8 cellular contexts compared by ENCODE assay signal in the genomic region with DNA sequence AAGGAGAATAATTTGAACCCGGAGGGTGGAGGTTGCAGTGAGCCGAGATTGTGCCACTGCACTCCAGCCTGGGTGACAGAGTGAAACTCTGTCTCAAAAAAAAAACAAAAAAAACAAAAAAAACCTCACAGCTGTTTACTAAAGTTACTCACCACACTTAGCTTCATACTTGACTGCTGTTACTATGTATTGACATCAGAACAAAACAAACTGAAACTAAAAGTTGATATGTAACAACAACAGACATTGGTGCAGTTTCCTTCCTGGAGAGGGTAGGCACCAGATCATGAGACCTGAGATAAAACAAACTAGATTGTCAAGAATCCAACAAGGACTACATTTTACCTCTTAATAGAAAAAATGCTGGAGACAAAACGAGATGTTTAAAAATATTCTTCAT. TPM values are rescaled to one million over a fixed set of nuclear protein-coding genes. Genes with fewer than 3 reads are reported as not detected.
DNase-seq lines count a peak whose midpoint lies in the region; ATAC-seq lines count a peak whose summit lies in the region.
"Not testable (repeated sequence)": the region's sequence is repeated elsewhere in the genome, so short reads cannot be mapped to it uniquely, and the experiment has no call there.

No MANE protein-coding gene starts in this region.

- H3K36me3 Mint-ChIP-seq in activated CD4-positive, alpha-beta memory T cell treated with anti-CD3 and anti-CD28 coated beads for 36 hours; naive thymus-derived CD4-positive, alpha-beta T cell: not testable (repeated sequence)

- H3K4me1 ChIP-seq in effector memory CD4-positive, alpha-beta T cell (ENCODE audit: control insufficient read depth, insufficient read depth, low read length, poor library complexity, severe bottlenecking); naive thymus-derived CD4-positive, alpha-beta T cell (ENCODE audit: control insufficient read depth in 2 of 2, insufficient read depth in 2 of 2, low read length in 2 of 2): not testable (repeated sequence)

- CTCF ChIA-PET in activated CD4-positive, alpha-beta memory T cell treated with anti-CD3 and anti-CD28 coated beads for 36 hours (lab: Charles Lee): interaction anchor here (1.2 kb wide), 1 partner anchor 66 kb away, joined by 3 read pairs; no protein-coding TSS in a partner anchor
- CTCF ChIA-PET in naive thymus-derived CD4-positive, alpha-beta T cell (lab: Charles Lee): not testable (repeated sequence)

- H3K4me1 Mint-ChIP-seq in activated CD4-positive, alpha-beta memory T cell treated with anti-CD3 and anti-CD28 coated beads for 36 hours (ENCODE audit: low read depth): peaks cover 28% of the 10 kb centered on the region
- H3K4me1 Mint-ChIP-seq in naive thymus-derived CD4-positive, alpha-beta T cell: peaks cover 0 to 22% (median 17%) of the 10 kb centered on the region in 7 donors

- peak; percentile 36 for DNase-seq in CD1c-positive myeloid dendritic cell (ENCODE audit: extremely low spot score)
- not testable (repeated sequence) for DNase-seq in activated CD4-positive, alpha-beta memory T cell treated with anti-CD3 and anti-CD28 coated beads for 36 hours
- DNase-seq in effector memory CD4-positive, alpha-beta T cell: peak in 1 of 3 donors; percentile 1
- DNase-seq in naive thymus-derived CD4-positive, alpha-beta T cell: peak in 7 of 9 donors; percentile 53 to 84 (median 69)

- H3K36me3 ChIP-seq in effector memory CD4-positive, alpha-beta T cell (ENCODE audit: control insufficient read depth, insufficient read depth, low read length); naive thymus-derived CD4-positive, alpha-beta T cell (ENCODE audit: control insufficient read depth in 2 of 3, insufficient read depth in 3 of 3, low read length in 3 of 3): not testable (repeated sequence)

- H3K27ac ChIP-seq in effector memory CD4-positive, alpha-beta T cell (ENCODE audit: insufficient read depth, low read length, poor library complexity, severe bottlenecking): peak overlapping the region; percentile 55
- H3K27ac ChIP-seq in naive thymus-derived CD4-positive, alpha-beta T cell (ENCODE audit: low read depth, low read length): peak overlapping the region; percentile 53

- H3K9me3 ChIP-seq in effector memory CD4-positive, alpha-beta T cell (ENCODE audit: control insufficient read depth, low read length); naive thymus-derived CD4-positive, alpha-beta T cell (ENCODE audit: control insufficient read depth in 2 of 3, low read length in 3 of 3): not testable (repeated sequence)

- POLR2A ChIA-PET in activated CD4-positive, alpha-beta memory T cell treated with anti-CD3 and anti-CD28 coated beads for 36 hours (lab: Charles Lee): interaction anchor here (1.5 kb wide), 1 partner anchor 30 kb away, joined by 6 read pairs; the partner anchor contains the start of gene RPL39
- POLR2A ChIA-PET in naive thymus-derived CD4-positive, alpha-beta T cell (lab: Charles Lee): interaction anchor here (1.2 to 1.7 kb wide), 4 partner anchors 9 to 49 kb away, joined by 3 to 10 read pairs (median 4); partner anchors contain the start of genes RPL39 and UPF3B

- H3K27ac Mint-ChIP-seq in activated CD4-positive, alpha-beta memory T cell treated with anti-CD3 and anti-CD28 coated beads for 36 hours: peak overlapping the region; percentile 70
- H3K27ac Mint-ChIP-seq in naive thymus-derived CD4-positive, alpha-beta T cell: peak overlapping the region; percentile 79 to 98 (median 84)

- H3K4me3 Mint-ChIP-seq in activated CD4-positive, alpha-beta memory T cell treated with anti-CD3 and anti-CD28 coated beads for 36 hours: not testable (repeated sequence)
- peak overlapping the region; percentile 10 to 77 (median 47) for H3K4me3 Mint-ChIP-seq in naive thymus-derived CD4-positive, alpha-beta T cell

- intact Hi-C loops in activated CD4-positive, alpha-beta memory T cell treated with anti-CD3 and anti-CD28 coated beads for 36 hours (cut with micrococcal nuclease): not testable (repeated sequence)
- intact Hi-C loops in naive thymus-derived CD4-positive, alpha-beta T cell (cut with micrococcal nuclease): loop anchor here (1.0 kb wide), 3 partner anchors 30 to 50 kb away; partner anchors contain the start of genes RPL39 (in 2 of the 2), NDUFA1 (in 1 of the 2) and RNF113A (in 1 of the 2)

- H3K9me3 Mint-ChIP-seq in activated CD4-positive, alpha-beta memory T cell treated with anti-CD3 and anti-CD28 coated beads for 36 hours; naive thymus-derived CD4-positive, alpha-beta T cell: not testable (repeated sequence)

- not testable (repeated sequence) for H3K27me3 Mint-ChIP-seq in activated CD4-positive, alpha-beta memory T cell treated with anti-CD3 and anti-CD28 coated beads for 36 hours; naive thymus-derived CD4-positive, alpha-beta T cell

- H3K27me3 ChIP-seq in effector memory CD4-positive, alpha-beta T cell (replicated peaks; ENCODE audit: control insufficient read depth, insufficient read depth, low read length, poor library complexity, severe bottlenecking); naive thymus-derived CD4-positive, alpha-beta T cell (ENCODE audit: control insufficient read depth in 2 of 2, insufficient read depth in 2 of 2, low read length in 2 of 2): not testable (repeated sequence)

- ATAC-seq in GM18519 (IDR thresholded peaks at IDR 0.05; ENCODE audit: low FRiP score, unreplicated experiment) (peak; percentile 82), GM21367 (IDR thresholded peaks at IDR 0.05; ENCODE audit: unreplicated experiment) (peak; percentile 88), HG02885 (IDR thresholded peaks at IDR 0.05; ENCODE audit: poor library complexity, unreplicated experiment) (peak; percentile 90), HG03521 (IDR thresholded peaks at IDR 0.05; ENCODE audit: unreplicated experiment) (peak; percentile 93)
- peak; percentile 99 for ATAC-seq in naive thymus-derived CD4-positive, alpha-beta T cell

- not testable (repeated sequence) for H3K4me3 ChIP-seq in effector memory CD4-positive, alpha-beta T cell (ENCODE audit: insufficient read depth, low read depth, low read length, poor library complexity, severe bottlenecking); naive thymus-derived CD4-positive, alpha-beta T cell (ENCODE audit: low read length)

RNA-seq across cellular contexts. Expression of gene RPL39, which starts 30.3 kb away (rescaled TPM):
- 1,000 to 10,000 TPM; 2,669 to 2,681 TPM for total RNA-seq in activated CD4-positive, alpha-beta memory T cell treated with anti-CD3 and anti-CD28 coated beads for 36 hours
- total RNA-seq in naive thymus-derived CD4-positive, alpha-beta T cell: 1,000 to 10,000 TPM; 2,181 to 4,347 (median 3,799) TPM
- 1,000 to 10,000 TPM; 4,923 to 5,899 TPM for polyA plus RNA-seq in naive thymus-derived CD4-positive, alpha-beta T cell

RNA-seq across cellular contexts. Expression of gene UPF3B, which starts 31.1 kb away (rescaled TPM):
- 10 to 100 TPM; 14.8 to 15.3 TPM for total RNA-seq in activated CD4-positive, alpha-beta memory T cell treated with anti-CD3 and anti-CD28 coated beads for 36 hours
- total RNA-seq in naive thymus-derived CD4-positive, alpha-beta T cell: 10 to 100 TPM in 3 of 5 experiments, 1 to 10 TPM in 2; 7.6 to 12.6 (median 11.3) TPM
- 1 to 10 TPM; 7.3 to 8.3 TPM for polyA plus RNA-seq in naive thymus-derived CD4-positive, alpha-beta T cell

RNA-seq across cellular contexts. Expression of gene RNF113A, which starts 49.8 kb away (rescaled TPM):
- total RNA-seq in activated CD4-positive, alpha-beta memory T cell treated with anti-CD3 and anti-CD28 coated beads for 36 hours: 10 to 100 TPM; 23.1 to 26.2 TPM
- total RNA-seq in naive thymus-derived CD4-positive, alpha-beta T cell: 10 to 100 TPM; 25.5 to 40.6 (median 34.7) TPM
- 10 to 100 TPM; 47.8 to 76.4 TPM for polyA plus RNA-seq in naive thymus-derived CD4-positive, alpha-beta T cell

RNA-seq across cellular contexts. Expression of gene NDUFA1, which starts 49.9 kb away (rescaled TPM):
- 100 to 1,000 TPM; 103 to 104 TPM for total RNA-seq in activated CD4-positive, alpha-beta memory T cell treated with anti-CD3 and anti-CD28 coated beads for 36 hours
- total RNA-seq in naive thymus-derived CD4-positive, alpha-beta T cell: 10 to 100 TPM; 41.6 to 94.7 (median 46.8) TPM
- polyA plus RNA-seq in naive thymus-derived CD4-positive, alpha-beta T cell: 100 to 1,000 TPM; 172 to 313 TPM
